In genomic region chr10:18860591-18861205, GRCh38 we compare ENCODE assay signal across 22 cellular contexts.
"Had no signal": no experiment of that assay in that cellular context is flagged by ENCODE, and none has a peak within 500 bp of the region (broad histone marks: within the 10 kb centered on the region; RNA-seq: fewer than 3 reads in every experiment).

No MANE protein-coding gene starts in this region.

- H3K4me1 Mint-ChIP-seq: activated B cell treated with CpG ODN at 0.5 μM for 24 hours; central memory CD8-positive, alpha-beta T cell; naive B cell had no signal

- H3K36me3 ChIP-seq: gastrocnemius medialis, heart left ventricle, right lobe of liver, transverse colon had no signal

- H3K27ac ChIP-seq: gastrocnemius medialis, heart left ventricle, right lobe of liver, transverse colon had no signal

- H3K4me3 ChIP-seq: gastrocnemius medialis, heart left ventricle, right lobe of liver, smooth muscle cell, transverse colon had no signal

- H3K27ac Mint-ChIP-seq: activated B cell treated with CpG ODN at 0.5 μM for 24 hours; activated CD8-positive, alpha-beta T cell treated with anti-CD3 and anti-CD28 coated beads for 36 hours; naive B cell; progenitor cell of endocrine pancreas had no signal

- H3K27me3 ChIP-seq: gastrocnemius medialis, heart left ventricle, right lobe of liver, transverse colon had no signal

- ATAC-seq: activated CD8-positive, alpha-beta T cell treated with anti-CD3 and anti-CD28 coated beads for 36 hours; activated T-cell treated with anti-CD3 and anti-CD28 coated beads, Interleukin-2, amount 50 U/mL, for 4 hours; gastrocnemius medialis; heart left ventricle; left lobe of liver; right lobe of liver had no signal

- H3K27me3 Mint-ChIP-seq: activated B cell treated with CpG ODN at 0.5 μM for 24 hours; brain; central memory CD8-positive, alpha-beta T cell; naive B cell; progenitor cell of endocrine pancreas had no signal

- H3K4me3 Mint-ChIP-seq: activated B cell treated with CpG ODN at 0.5 μM for 24 hours; activated CD8-positive, alpha-beta T cell treated with anti-CD3 and anti-CD28 coated beads for 36 hours; activated T-cell treated with anti-CD3 and anti-CD28 coated beads, Interleukin-2, amount 50 U/mL, for 4 hours; central memory CD8-positive, alpha-beta T cell; naive B cell had no signal

- H3K36me3 Mint-ChIP-seq: brain, naive B cell had no signal

- H3K4me2 ChIP-seq: smooth muscle cell had no signal

- H3K4me1 ChIP-seq: gastrocnemius medialis, heart left ventricle, right lobe of liver, transverse colon had no signal

- DNase-seq: activated B cell treated with CpG ODN at 0.5 μM for 24 hours; activated CD4-positive, alpha-beta T cell treated with anti-CD3 and anti-CD28 coated beads for 48 hours; activated CD8-positive, alpha-beta T cell treated with anti-CD3 and anti-CD28 coated beads for 36 hours; activated effector memory CD4-positive, alpha-beta T cell treated with Interleukin-2 at 50 U/mL for 16 hours; activated naive CD4-positive, alpha-beta T cell treated with anti-CD3 and anti-CD28 coated beads, Interleukin-2, amount 50 U/mL, for 16 hours; activated T-cell treated with anti-CD3 and anti-CD28 coated beads, Interleukin-2, amount 50 U/mL, for 4 hours; cortex of kidney; effector memory CD4-positive, alpha-beta T cell; gastrocnemius medialis; heart left ventricle; naive B cell; right lobe of liver; stimulated activated CD4-positive, alpha-beta T cell treated with anti-CD3 and anti-CD28 coated beads, Interleukin-4, amount 100 ng/mL, for 4 hours; stimulated activated CD8-positive, alpha-beta memory T cell treated with anti-CD3 and anti-CD28 coated beads, Interleukin-4, amount 100 ng/mL, for 48 hours; stimulated activated naive CD4-positive, alpha-beta T cell treated with Interleukin-2 at 50 U/mL for 16 hours; SW 1271; transverse colon had no signal

- H3K9me3 ChIP-seq: gastrocnemius medialis, right lobe of liver, transverse colon had no signal
